20 cellular contexts compared by ENCODE assay signal in genomic region chr5:38720691-38721361, GRCh38.
DNase-seq lines count a peak whose midpoint lies in the region; ATAC-seq, FAIRE-seq and TF ChIP-seq lines count a peak whose summit lies in the region.
"Had no signal": no experiment of that assay in that cellular context is flagged by ENCODE, and none has a peak within 500 bp of the region (broad histone marks: within the 10 kb centered on the region; RNA-seq: fewer than 3 reads in every experiment).

No MANE protein-coding gene starts in this region.

- 3% methylated on average over 4 of the region's 4 CpGs for WGBS in K562 (ENCODE audit: insufficient coverage, low coverage, missing lambda C conversion rate)

- FAIRE-seq in K562 (lab: Jason Lieb, UNC), result no peak
- FAIRE-seq: A204.1 had no signal

- no peaks in the 10 kb centered on the region for H3K4me1 ChIP-seq in K562 (replicated peaks in 1 of 2; ENCODE audit: control insufficient read depth in 2 of 2, insufficient read depth in 2 of 2, low read length in 2 of 2)

- no peak overlapping the region for H3K4me2 ChIP-seq in K562 (ENCODE audit: insufficient read depth, low read length)

- no peak for ATAC-seq in K562
- no peak for ATAC-seq in activated CD4-positive, CD25-positive, alpha-beta regulatory T cell treated with anti-CD3 and anti-CD28 coated beads, Interleukin-2, amount 50 U/mL, for 24 hours
- ATAC-seq: HCT116 had no signal

- POLR2A ChIA-PET in K562 (lab: Yijun Ruan, JAX), result interaction anchor here (0.6 to 1.1 kb wide), 3 partner anchors 8 to 279 kb away, joined by 3 to 5 read pairs (median 3); no protein-coding TSS in a partner anchor

- BruUV-seq in K562 (replicated peaks; lab: Mats Ljungman, UMichigan), result no TSS peak

- TF ChIP-seq RAD21 in K562 (CRISPR knock-in tag; conservative IDR thresholded peaks at IDR 0.05 in 1 of 2, IDR thresholded peaks at IDR 0.05 in 1 of 2), result no peak

- H3K27me3 ChIP-seq in K562 (ENCODE audit: control insufficient read depth in 2 of 2, insufficient read depth in 2 of 2, low read length in 2 of 2), result peaks cover 0 to 12% of the 10 kb centered on the region in 2 experiments; a peak in 3 of 5 replicates

- H3K9me3 ChIP-seq in K562 (replicated peaks; ENCODE audit: control insufficient read depth, insufficient read depth, low read depth, low read length), result no peaks in the 10 kb centered on the region

- TF ChIP-seq EP300 in K562 (IDR thresholded peaks at IDR 0.05; ENCODE audit: low read length), result no peak

- no peaks in the 10 kb centered on the region for H3K79me2 ChIP-seq in K562 (ENCODE audit: control insufficient read depth, insufficient read depth, low read length)

- CTCF ChIA-PET in K562 (lab: Yijun Ruan, JAX; ENCODE audit: low intra/inter-chr PET ratio), result no interaction called here

- H3K27ac ChIP-seq in K562 (ENCODE audit: extremely low read depth, low read depth, low read length), result no peak overlapping the region

- in situ Hi-C loops in Caki2 (cut with HindIII; ENCODE audit: low pct_unique_long_range_greater_than_20kb, low sequenced_read_pairs) (no loop called here), K562 (cut with MboI) (no loop called here)

- no peak overlapping the region for H3K9ac ChIP-seq in K562 (ENCODE audit: insufficient read depth in 1 of 2, low read depth in 2 of 2, low read length in 2 of 2)

- TF ChIP-seq POLR2A in NB4 (IDR thresholded peaks at IDR 0.05; ENCODE audit: extremely low read depth, insufficient read length) (no peak), K562 (conservative IDR thresholded peaks at IDR 0.05) (no peak)

- intact Hi-C loops in K562 (cut with micrococcal nuclease), result no loop called here

- no peaks in the 10 kb centered on the region for H3K36me3 ChIP-seq in K562 (ENCODE audit: control insufficient read depth, insufficient read depth, low read length)

- DNase-seq in Caki2 (ENCODE audit: low read depth), result peak; percentile 12
- DNase-seq in NB4 (ENCODE audit: low read depth), result peak; percentile 10
- no peak for DNase-seq in K562 (ENCODE audit: extremely low read depth in 1 of 4, low spot score in 3 of 4)
- peak; percentile 41 for DNase-seq in left kidney (ENCODE audit: low read depth, low spot score)
- DNase-seq in mucosa of gallbladder (ENCODE audit: low spot score), result no peak
- no peak for DNase-seq in activated CD4-positive, CD25-positive, alpha-beta regulatory T cell treated with anti-CD3 and anti-CD28 coated beads, Interleukin-2, amount 50 U/mL, for 72 hours
- no peak for DNase-seq in epidermal melanocyte (ENCODE audit: insufficient read length, low spot score)
- DNase-seq: Calu3; CD4-positive, alpha-beta T cell; DMS53; GOT3; KG1; NCI-H1092; NCI-H2081 treated with DMSO at 0.1 percent for 48 hours; NCI-H446 treated with DMSO at 0.1 percent for 48 hours; NCI-H69; Right ventricle myocardium superior had no signal

- H4K20me1 ChIP-seq in K562 (replicated peaks; ENCODE audit: control insufficient read depth, insufficient read depth, low read length), result no peaks in the 10 kb centered on the region

- no peaks in the 10 kb centered on the region for H3K9me1 ChIP-seq in K562 (ENCODE audit: control insufficient read depth, insufficient read depth, low read length)

- no peak for TF ChIP-seq CTCF in NB4 (IDR thresholded peaks at IDR 0.05; ENCODE audit: low read depth, low read length)
- TF ChIP-seq CTCF in K562 (IDR thresholded peaks at IDR 0.05 in 2 of 3, conservative IDR thresholded peaks at IDR 0.05 in 1 of 3; ENCODE audit: insufficient read depth in 2 of 3, low read depth in 1 of 3, low read length in 3 of 3), result no peak

- H2AFZ ChIP-seq in K562 (ENCODE audit: low read depth, low read length), result no peak overlapping the region

- no peak overlapping the region for H3K4me3 ChIP-seq in NB4 (ENCODE audit: low read depth, low read length)
- H3K4me3 ChIP-seq in K562, result no peak overlapping the region

TF ChIP-seq in K562, 482 proteins besides CTCF, POLR2A, EP300 and RAD21:
- peak; percentile 44; the same call in 1 of the 2 replicates for TF ChIP-seq L3MBTL2 (IDR thresholded peaks at IDR 0.05)
- peak; percentile 88 for TF ChIP-seq SPI1 (IDR thresholded peaks at IDR 0.05; ENCODE audit: borderline replicate concordance, low read depth, low read length)
- no peak for TF ChIP-seq SLC30A9 (CRISPR knock-in tag; IDR thresholded peaks at IDR 0.05)
- TF ChIP-seq AFF4 (CRISPR knock-in tag; IDR thresholded peaks at IDR 0.05), result no peak

Comparison
In these comparisons a context has a peak if more than half of its experiments do, and no peak if none do; other contexts are left out.
1. DNase-seq: peak in Caki2 (single experiment), NB4 (single experiment) and left kidney (single experiment); none in K562 (0 of 4), mucosa of gallbladder (single experiment), activated CD4-positive, CD25-positive, alpha-beta regulatory T cell treated with anti-CD3 and anti-CD28 coated beads, Interleukin-2, amount 50 U/mL, for 72 hours (single experiment) and epidermal melanocyte (single experiment).